Comparison of ENCODE assay signal across 1 cellular context in the genomic region with DNA sequence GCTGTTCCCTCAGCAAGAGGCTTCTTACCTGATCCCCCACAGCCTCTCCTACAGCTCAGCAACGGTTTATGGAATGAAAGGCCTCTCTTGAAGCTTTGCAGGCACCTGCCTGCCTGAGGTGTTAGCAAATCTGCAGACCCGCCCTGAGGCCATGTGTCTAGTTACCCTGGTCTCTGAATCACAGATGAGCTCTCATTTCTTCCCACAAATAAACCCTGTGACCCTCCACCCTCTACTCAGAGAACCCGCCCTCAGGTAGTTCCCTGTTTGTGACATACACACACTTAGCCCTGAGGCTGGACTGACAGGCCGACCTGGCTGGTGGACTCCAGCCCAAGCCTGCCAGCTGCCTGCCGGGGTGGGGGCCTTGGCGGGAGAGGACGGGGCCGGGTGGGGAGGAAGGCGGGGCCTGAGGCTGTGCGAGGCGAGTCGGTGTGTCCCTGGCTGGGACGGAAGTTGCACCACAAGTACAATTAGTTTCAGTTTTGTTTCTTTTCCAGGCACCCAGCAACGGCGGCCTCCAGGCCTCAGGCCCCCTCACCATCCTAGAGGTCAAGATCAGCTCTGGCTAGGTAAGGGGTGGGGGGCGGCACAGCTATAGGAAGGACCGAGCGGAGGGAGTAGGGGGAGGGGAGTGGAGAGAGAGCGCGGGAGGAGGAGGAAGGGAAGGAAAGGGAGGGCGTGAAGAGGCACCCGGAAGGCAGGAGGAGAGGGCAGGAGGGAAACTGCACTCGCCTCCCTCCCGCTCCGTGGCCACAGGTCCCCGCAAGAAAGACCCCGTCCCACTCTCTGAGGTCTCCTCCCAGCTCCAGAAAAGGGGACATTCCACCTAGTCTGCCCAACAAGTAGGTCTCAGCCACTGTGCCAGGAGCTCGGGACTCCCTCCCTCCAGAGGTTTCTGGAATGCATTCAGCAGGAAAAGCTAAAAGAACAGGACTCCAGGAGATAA.
A peak's percentile ranks its signal among the peaks of the same experiment; 100 is the strongest.
TF ChIP-seq lines count a peak whose summit lies in the region.

Gene TRIM56, plus strand, starts transcription at position 482 of the 949 bp plus-strand sequence. CDS start 1,832 bp downstream, outside the sequence.

TF ChIP-seq in K562, 482 proteins besides CTCF, POLR2A, EP300 and RAD21 (continued from another document and continues in another):
- TF ChIP-seq, protein P1, sequence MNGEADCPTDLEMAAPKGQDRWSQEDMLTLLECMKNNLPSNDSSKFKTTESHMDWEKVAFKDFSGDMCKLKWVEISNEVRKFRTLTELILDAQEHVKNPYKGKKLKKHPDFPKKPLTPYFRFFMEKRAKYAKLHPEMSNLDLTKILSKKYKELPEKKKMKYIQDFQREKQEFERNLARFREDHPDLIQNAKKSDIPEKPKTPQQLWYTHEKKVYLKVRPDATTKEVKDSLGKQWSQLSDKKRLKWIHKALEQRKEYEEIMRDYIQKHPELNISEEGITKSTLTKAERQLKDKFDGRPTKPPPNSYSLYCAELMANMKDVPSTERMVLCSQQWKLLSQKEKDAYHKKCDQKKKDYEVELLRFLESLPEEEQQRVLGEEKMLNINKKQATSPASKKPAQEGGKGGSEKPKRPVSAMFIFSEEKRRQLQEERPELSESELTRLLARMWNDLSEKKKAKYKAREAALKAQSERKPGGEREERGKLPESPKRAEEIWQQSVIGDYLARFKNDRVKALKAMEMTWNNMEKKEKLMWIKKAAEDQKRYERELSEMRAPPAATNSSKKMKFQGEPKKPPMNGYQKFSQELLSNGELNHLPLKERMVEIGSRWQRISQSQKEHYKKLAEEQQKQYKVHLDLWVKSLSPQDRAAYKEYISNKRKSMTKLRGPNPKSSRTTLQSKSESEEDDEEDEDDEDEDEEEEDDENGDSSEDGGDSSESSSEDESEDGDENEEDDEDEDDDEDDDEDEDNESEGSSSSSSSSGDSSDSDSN (IDR thresholded peaks at IDR 0.05; ENCODE audit: borderline replicate concordance in 1 of 2, low read depth in 2 of 2, low read length in 2 of 2), result peak; percentile 40 to 76; a peak in 2 of 4 replicates
- no peak for TF ChIP-seq ZNF224 (CRISPR knock-in tag; IDR thresholded peaks at IDR 0.05)
- TF ChIP-seq NUFIP1 (IDR thresholded peaks at IDR 0.05; ENCODE audit: partially characterized antibody), result no peak
- TF ChIP-seq CC2D1A (IDR thresholded peaks at IDR 0.05), result 0 out of 2 replicates have a peak, but pooled peaks have one; percentile 37
- no peak for TF ChIP-seq HMBOX1 (IDR thresholded peaks at IDR 0.05)
- peak; percentile 65; the same call in 1 of the 2 replicates for TF ChIP-seq ARID1B (IDR thresholded peaks at IDR 0.05)
- TF ChIP-seq, protein P2, sequence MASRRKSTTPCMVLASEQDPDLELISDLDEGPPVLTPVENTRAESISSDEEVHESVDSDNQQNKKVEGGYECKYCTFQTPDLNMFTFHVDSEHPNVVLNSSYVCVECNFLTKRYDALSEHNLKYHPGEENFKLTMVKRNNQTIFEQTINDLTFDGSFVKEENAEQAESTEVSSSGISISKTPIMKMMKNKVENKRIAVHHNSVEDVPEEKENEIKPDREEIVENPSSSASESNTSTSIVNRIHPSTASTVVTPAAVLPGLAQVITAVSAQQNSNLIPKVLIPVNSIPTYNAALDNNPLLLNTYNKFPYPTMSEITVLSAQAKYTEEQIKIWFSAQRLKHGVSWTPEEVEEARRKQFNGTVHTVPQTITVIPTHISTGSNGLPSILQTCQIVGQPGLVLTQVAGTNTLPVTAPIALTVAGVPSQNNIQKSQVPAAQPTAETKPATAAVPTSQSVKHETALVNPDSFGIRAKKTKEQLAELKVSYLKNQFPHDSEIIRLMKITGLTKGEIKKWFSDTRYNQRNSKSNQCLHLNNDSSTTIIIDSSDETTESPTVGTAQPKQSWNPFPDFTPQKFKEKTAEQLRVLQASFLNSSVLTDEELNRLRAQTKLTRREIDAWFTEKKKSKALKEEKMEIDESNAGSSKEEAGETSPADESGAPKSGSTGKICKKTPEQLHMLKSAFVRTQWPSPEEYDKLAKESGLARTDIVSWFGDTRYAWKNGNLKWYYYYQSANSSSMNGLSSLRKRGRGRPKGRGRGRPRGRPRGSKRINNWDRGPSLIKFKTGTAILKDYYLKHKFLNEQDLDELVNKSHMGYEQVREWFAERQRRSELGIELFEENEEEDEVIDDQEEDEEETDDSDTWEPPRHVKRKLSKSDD (conservative IDR thresholded peaks at IDR 0.05; ENCODE audit: low read length), result no peak
- TF ChIP-seq, protein P3, sequence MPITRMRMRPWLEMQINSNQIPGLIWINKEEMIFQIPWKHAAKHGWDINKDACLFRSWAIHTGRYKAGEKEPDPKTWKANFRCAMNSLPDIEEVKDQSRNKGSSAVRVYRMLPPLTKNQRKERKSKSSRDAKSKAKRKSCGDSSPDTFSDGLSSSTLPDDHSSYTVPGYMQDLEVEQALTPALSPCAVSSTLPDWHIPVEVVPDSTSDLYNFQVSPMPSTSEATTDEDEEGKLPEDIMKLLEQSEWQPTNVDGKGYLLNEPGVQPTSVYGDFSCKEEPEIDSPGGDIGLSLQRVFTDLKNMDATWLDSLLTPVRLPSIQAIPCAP (CRISPR knock-in tag; IDR thresholded peaks at IDR 0.05; ENCODE audit: borderline replicate concordance), result no peak
- 0 out of 2 replicates have a peak, but pooled peaks have one; percentile 73 for TF ChIP-seq ZBTB9 (CRISPR knock-in tag; IDR thresholded peaks at IDR 0.05)
- peak; percentile 86 for TF ChIP-seq GABPA (tag; conservative IDR thresholded peaks at IDR 0.05; ENCODE audit: low read depth)
- TF ChIP-seq IRF2 (CRISPR knock-in tag; IDR thresholded peaks at IDR 0.05), result 0 out of 2 replicates have a peak, but pooled peaks have one; percentile 24
- TF ChIP-seq PURB (CRISPR knock-in tag; IDR thresholded peaks at IDR 0.05; ENCODE audit: low read depth), result no peak
- TF ChIP-seq, protein P4, sequence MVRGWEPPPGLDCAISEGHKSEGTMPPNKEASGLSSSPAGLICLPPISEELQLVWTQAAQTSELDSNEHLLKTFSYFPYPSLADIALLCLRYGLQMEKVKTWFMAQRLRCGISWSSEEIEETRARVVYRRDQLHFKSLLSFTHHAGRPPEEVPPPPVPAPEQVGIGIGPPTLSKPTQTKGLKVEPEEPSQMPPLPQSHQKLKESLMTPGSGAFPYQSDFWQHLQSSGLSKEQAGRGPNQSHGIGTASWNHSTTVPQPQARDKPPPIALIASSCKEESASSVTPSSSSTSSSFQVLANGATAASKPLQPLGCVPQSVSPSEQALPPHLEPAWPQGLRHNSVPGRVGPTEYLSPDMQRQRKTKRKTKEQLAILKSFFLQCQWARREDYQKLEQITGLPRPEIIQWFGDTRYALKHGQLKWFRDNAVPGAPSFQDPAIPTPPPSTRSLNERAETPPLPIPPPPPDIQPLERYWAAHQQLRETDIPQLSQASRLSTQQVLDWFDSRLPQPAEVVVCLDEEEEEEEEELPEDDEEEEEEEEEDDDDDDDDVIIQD (CRISPR knock-in tag; IDR thresholded peaks at IDR 0.05), result no peak
- TF ChIP-seq ESRRB (CRISPR knock-in tag; IDR thresholded peaks at IDR 0.05; ENCODE audit: borderline replicate concordance), result no peak
- no peak for TF ChIP-seq ZNF778 (CRISPR knock-in tag; IDR thresholded peaks at IDR 0.05)
- peak; percentile 57 for TF ChIP-seq TBP (optimal IDR thresholded peaks at IDR 0.05; ENCODE audit: low read depth, low read length)
- TF ChIP-seq SP1 (CRISPR knock-in tag; IDR thresholded peaks at IDR 0.05), result no peak
- no peak for TF ChIP-seq CSDE1 (IDR thresholded peaks at IDR 0.05)
- TF ChIP-seq CREB5 (CRISPR knock-in tag; IDR thresholded peaks at IDR 0.05), result no peak
- no peak for TF ChIP-seq MCM7 (IDR thresholded peaks at IDR 0.05)
- TF ChIP-seq ZNF146 (CRISPR knock-in tag; IDR thresholded peaks at IDR 0.05; ENCODE audit: unreplicated experiment), result no peak
- peak; percentile 64; the same call in 1 of the 2 replicates for TF ChIP-seq BCOR (IDR thresholded peaks at IDR 0.05)
- TF ChIP-seq ADNP (tag; IDR thresholded peaks at IDR 0.05), result no peak
- TF ChIP-seq ZNF347 (CRISPR knock-in tag; IDR thresholded peaks at IDR 0.05; ENCODE audit: low read depth), result no peak
- no peak for TF ChIP-seq ZNF668 (CRISPR knock-in tag; IDR thresholded peaks at IDR 0.05)
- no peak; a peak in 1 of 4 replicates for TF ChIP-seq TEAD1 (CRISPR knock-in tag; IDR thresholded peaks at IDR 0.05)
- no peak for TF ChIP-seq ZNF23 (CRISPR knock-in tag; IDR thresholded peaks at IDR 0.05)
- 0 out of 2 replicates have a peak, but pooled peaks have one; percentile 22 for TF ChIP-seq ELF2 (CRISPR knock-in tag; IDR thresholded peaks at IDR 0.05)
- TF ChIP-seq USF1 (CRISPR knock-in tag; IDR thresholded peaks at IDR 0.05), result no peak
- TF ChIP-seq PPARD (CRISPR knock-in tag; IDR thresholded peaks at IDR 0.05), result no peak
- TF ChIP-seq, protein P5, sequence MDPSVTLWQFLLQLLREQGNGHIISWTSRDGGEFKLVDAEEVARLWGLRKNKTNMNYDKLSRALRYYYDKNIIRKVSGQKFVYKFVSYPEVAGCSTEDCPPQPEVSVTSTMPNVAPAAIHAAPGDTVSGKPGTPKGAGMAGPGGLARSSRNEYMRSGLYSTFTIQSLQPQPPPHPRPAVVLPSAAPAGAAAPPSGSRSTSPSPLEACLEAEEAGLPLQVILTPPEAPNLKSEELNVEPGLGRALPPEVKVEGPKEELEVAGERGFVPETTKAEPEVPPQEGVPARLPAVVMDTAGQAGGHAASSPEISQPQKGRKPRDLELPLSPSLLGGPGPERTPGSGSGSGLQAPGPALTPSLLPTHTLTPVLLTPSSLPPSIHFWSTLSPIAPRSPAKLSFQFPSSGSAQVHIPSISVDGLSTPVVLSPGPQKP (CRISPR knock-in tag; IDR thresholded peaks at IDR 0.05), result no peak
- TF ChIP-seq RB1 (IDR thresholded peaks at IDR 0.05; ENCODE audit: low read depth), result peak; percentile 52; the same call in 1 of the 2 replicates
- no peak for TF ChIP-seq TGIF2 (CRISPR knock-in tag; IDR thresholded peaks at IDR 0.05)
- TF ChIP-seq, protein P6, sequence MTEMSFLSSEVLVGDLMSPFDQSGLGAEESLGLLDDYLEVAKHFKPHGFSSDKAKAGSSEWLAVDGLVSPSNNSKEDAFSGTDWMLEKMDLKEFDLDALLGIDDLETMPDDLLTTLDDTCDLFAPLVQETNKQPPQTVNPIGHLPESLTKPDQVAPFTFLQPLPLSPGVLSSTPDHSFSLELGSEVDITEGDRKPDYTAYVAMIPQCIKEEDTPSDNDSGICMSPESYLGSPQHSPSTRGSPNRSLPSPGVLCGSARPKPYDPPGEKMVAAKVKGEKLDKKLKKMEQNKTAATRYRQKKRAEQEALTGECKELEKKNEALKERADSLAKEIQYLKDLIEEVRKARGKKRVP (CRISPR knock-in tag; IDR thresholded peaks at IDR 0.05), result no peak; the same call in 1 of the 2 replicates
- TF ChIP-seq ZFPM2 (CRISPR knock-in tag; IDR thresholded peaks at IDR 0.05), result no peak
- TF ChIP-seq NKRF (IDR thresholded peaks at IDR 0.05; ENCODE audit: borderline replicate concordance), result peak; percentile 92
- TF ChIP-seq, protein P7, sequence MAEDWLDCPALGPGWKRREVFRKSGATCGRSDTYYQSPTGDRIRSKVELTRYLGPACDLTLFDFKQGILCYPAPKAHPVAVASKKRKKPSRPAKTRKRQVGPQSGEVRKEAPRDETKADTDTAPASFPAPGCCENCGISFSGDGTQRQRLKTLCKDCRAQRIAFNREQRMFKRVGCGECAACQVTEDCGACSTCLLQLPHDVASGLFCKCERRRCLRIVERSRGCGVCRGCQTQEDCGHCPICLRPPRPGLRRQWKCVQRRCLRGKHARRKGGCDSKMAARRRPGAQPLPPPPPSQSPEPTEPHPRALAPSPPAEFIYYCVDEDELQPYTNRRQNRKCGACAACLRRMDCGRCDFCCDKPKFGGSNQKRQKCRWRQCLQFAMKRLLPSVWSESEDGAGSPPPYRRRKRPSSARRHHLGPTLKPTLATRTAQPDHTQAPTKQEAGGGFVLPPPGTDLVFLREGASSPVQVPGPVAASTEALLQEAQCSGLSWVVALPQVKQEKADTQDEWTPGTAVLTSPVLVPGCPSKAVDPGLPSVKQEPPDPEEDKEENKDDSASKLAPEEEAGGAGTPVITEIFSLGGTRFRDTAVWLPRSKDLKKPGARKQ (CRISPR knock-in tag; IDR thresholded peaks at IDR 0.05), result no peak
